ENCODE assay signal across 9 cellular contexts in genomic region chr9:96219615-96220257, GRCh38.
A peak's percentile ranks its signal among the peaks of the same experiment; 100 is the strongest.
DNase-seq lines count a peak whose midpoint lies in the region; ATAC-seq and TF ChIP-seq lines count a peak whose summit lies in the region.
"Had no signal": no experiment of that assay in that cellular context is flagged by ENCODE, and none has a peak within 500 bp of the region (broad histone marks: within the 10 kb centered on the region; RNA-seq: fewer than 3 reads in every experiment).

No MANE protein-coding gene starts in this region.

- peaks cover 0 to 2% (median 0%) of the 10 kb centered on the region in 4 donors for H3K27me3 ChIP-seq in upper lobe of left lung
- peaks cover 10% of the 10 kb centered on the region for H3K27me3 ChIP-seq in effector memory CD4-positive, alpha-beta T cell (replicated peaks; ENCODE audit: control insufficient read depth, insufficient read depth, low read length, poor library complexity, severe bottlenecking)

- H3K36me3 ChIP-seq in upper lobe of left lung = no peaks in the 10 kb centered on the region
- H3K36me3 ChIP-seq in effector memory CD4-positive, alpha-beta T cell (ENCODE audit: control insufficient read depth, insufficient read depth, low read length) = no peaks in the 10 kb centered on the region

- H3K9me3 ChIP-seq in upper lobe of left lung = peaks cover 0 to 7% (median 1%) of the 10 kb centered on the region in 4 donors
- H3K9me3 ChIP-seq in effector memory CD4-positive, alpha-beta T cell (ENCODE audit: control insufficient read depth, low read length) = no peaks in the 10 kb centered on the region

- WGBS in upper lobe of left lung, 2 donors = 29 to 58% methylated on average over 5 to 20 of the region's 23 CpGs

- H3K4me1 ChIP-seq in upper lobe of left lung = peaks cover 15 to 25% (median 19%) of the 10 kb centered on the region in 4 donors
- peaks cover 16% of the 10 kb centered on the region for H3K4me1 ChIP-seq in effector memory CD4-positive, alpha-beta T cell (ENCODE audit: control insufficient read depth, insufficient read depth, low read length, poor library complexity, severe bottlenecking)

- no peak for TF ChIP-seq EP300 in upper lobe of left lung (IDR thresholded peaks at IDR 0.05)

- TF ChIP-seq CTCF in GM10266 (IDR thresholded peaks at IDR 0.05; ENCODE audit: control insufficient read depth, insufficient read depth, low read depth, missing control alignments) (peak; percentile 76), upper lobe of left lung (IDR thresholded peaks at IDR 0.05) (peak in 5 of 6 experiments; percentile 46 to 63 (median 63))

- peak overlapping the region in 3 of 4 donors; percentile 9 to 31 (median 23) for H3K4me3 ChIP-seq in upper lobe of left lung
- H3K4me3 ChIP-seq in effector memory CD4-positive, alpha-beta T cell (ENCODE audit: insufficient read depth, low read depth, low read length, poor library complexity, severe bottlenecking) = no peak overlapping the region

- ATAC-seq in upper lobe of left lung (ENCODE audit: low FRiP score in 2 of 2) (peak in 1 of 2 donors; percentile 59), HG03159 (IDR thresholded peaks at IDR 0.05; ENCODE audit: unreplicated experiment) (no peak)

- no peak overlapping the region for H3K27ac ChIP-seq in upper lobe of left lung
- no peak overlapping the region for H3K27ac ChIP-seq in effector memory CD4-positive, alpha-beta T cell (ENCODE audit: insufficient read depth, low read length, poor library complexity, severe bottlenecking)
- H3K27ac ChIP-seq: KMS-11 had no signal

- DNase-seq in GM10266 (ENCODE audit: extremely low spot score) = peak; percentile 77
- DNase-seq in T-helper 9 cell = peak; percentile 29
- peak; percentile 47 for DNase-seq in dermis blood vessel endothelial cell
- DNase-seq in middle frontal gyrus (ENCODE audit: extremely low spot score, low spot score) = peak; percentile 13
- peak; percentile 50 to 89 for DNase-seq in upper lobe of left lung
- DNase-seq in A172 (ENCODE audit: low spot score) = no peak
- DNase-seq in effector memory CD4-positive, alpha-beta T cell = no peak

- TF ChIP-seq POLR2A in upper lobe of left lung (IDR thresholded peaks at IDR 0.05) = no peak

Comparison
In these comparisons a context has a peak if more than half of its experiments do, and no peak if none do; other contexts are left out.
1. DNase-seq: peak in GM10266 (single experiment), T-helper 9 cell (single experiment), dermis blood vessel endothelial cell (single experiment), middle frontal gyrus (single experiment) and upper lobe of left lung (2 of 2); none in A172 (single experiment) and effector memory CD4-positive, alpha-beta T cell (0 of 3).